8 cellular contexts compared by ENCODE assay signal in genomic region chr14:95507174-95507573, GRCh38. TPM values are rescaled to one million over a fixed set of nuclear protein-coding genes. Genes with fewer than 3 reads are reported as not detected.
DNase-seq lines count a peak whose midpoint lies in the region; ATAC-seq and TF ChIP-seq lines count a peak whose summit lies in the region.
"Had no signal": no experiment of that assay in that cellular context is flagged by ENCODE, and none has a peak within 500 bp of the region (broad histone marks: within the 10 kb centered on the region; RNA-seq: fewer than 3 reads in every experiment).

No MANE protein-coding gene starts in this region.

- ATAC-seq in IMR-90 (ENCODE audit: low read depth), result peak; percentile 68
- ATAC-seq in activated CD8-positive, alpha-beta T cell treated with anti-CD3 and anti-CD28 coated beads for 36 hours, result no peak
- ATAC-seq in right cardiac atrium, result peak; percentile 90 to 95
- ATAC-seq in thoracic aorta (ENCODE audit: insufficient number of reproducible peaks, low FRiP score, low read depth), result peak; percentile 94
- ATAC-seq in HG03457 (IDR thresholded peaks at IDR 0.05; ENCODE audit: unreplicated experiment), result no peak

- H3K9me3 Mint-ChIP-seq in activated CD8-positive, alpha-beta T cell treated with anti-CD3 and anti-CD28 coated beads for 36 hours, result no peaks in the 10 kb centered on the region

- H4K5ac ChIP-seq in IMR-90 (ENCODE audit: low read depth, low read length), result no peak overlapping the region

- peak overlapping the region; percentile 15; the same call in 1 of the 3 replicates for H2BK15ac ChIP-seq in IMR-90 (ENCODE audit: low read depth, low read length)

- H3K4ac ChIP-seq in IMR-90 (ENCODE audit: low read depth, low read length), result peak overlapping the region; percentile 59

- TF ChIP-seq CTCF in IMR-90 (conservative IDR thresholded peaks at IDR 0.05; ENCODE audit: low read depth, low read length) (no peak), thoracic aorta (IDR thresholded peaks at IDR 0.05) (no peak), GM20000 (IDR thresholded peaks at IDR 0.05; ENCODE audit: extremely low read depth, missing control alignments) (no peak)
- TF ChIP-seq CTCF in activated CD8-positive, alpha-beta T cell treated with anti-CD3 and anti-CD28 coated beads for 36 hours (IDR thresholded peaks at IDR 0.05), result no peak

- H2BK120ac ChIP-seq in IMR-90 (ENCODE audit: low read depth, low read length), result peak overlapping the region; percentile 57; the same call in 1 of the 2 replicates

- H3K79me1 ChIP-seq in IMR-90 (ENCODE audit: low read depth in 1 of 2, low read length in 2 of 2), result peaks cover 22 to 86% of the 10 kb centered on the region in 2 experiments

- dilution Hi-C loops in IMR-90 (cut with HindIII; ENCODE audit: low sequenced_read_pairs, unreplicated experiment), result no loop called here

- peak overlapping the region; percentile 34 for H3K27ac Mint-ChIP-seq in activated CD8-positive, alpha-beta T cell treated with anti-CD3 and anti-CD28 coated beads for 36 hours

- H3K9me3 ChIP-seq in IMR-90 (ENCODE audit: control insufficient read depth, insufficient read depth, low read length), result no peaks in the 10 kb centered on the region
- H3K9me3 ChIP-seq in right cardiac atrium (ENCODE audit: control insufficient read depth, low read length), result no peaks in the 10 kb centered on the region
- H3K9me3 ChIP-seq in thoracic aorta, result no peaks in the 10 kb centered on the region

- H3K27me3 Mint-ChIP-seq in activated CD8-positive, alpha-beta T cell treated with anti-CD3 and anti-CD28 coated beads for 36 hours, result no peaks in the 10 kb centered on the region

- peak overlapping the region in 1 of 2 experiments; percentile 59; a peak in 1 of 4 replicates for H4K8ac ChIP-seq in IMR-90 (ENCODE audit: low read depth in 2 of 2, low read length in 2 of 2)

- no peaks in the 10 kb centered on the region; the same call in 1 of the 2 replicates for H4K20me1 ChIP-seq in IMR-90 (ENCODE audit: insufficient read depth, low read length)

- no peak for TF ChIP-seq POLR2A in IMR-90 (IDR thresholded peaks at IDR 0.05; ENCODE audit: low read depth, low read length)

- H2AK9ac ChIP-seq in IMR-90 (replicated peaks; ENCODE audit: low read depth, low read length, poor library complexity), result peak overlapping the region; percentile 91

- no peak overlapping the region; the same call in 1 of the 2 replicates for H3K14ac ChIP-seq in IMR-90 (replicated peaks; ENCODE audit: low read depth, low read length)

- in situ Hi-C loops in IMR-90 (cut with MboI; ENCODE audit: low sequenced_read_pairs), result loop anchor here (25.0 kb wide), 1 partner anchor 370 kb away; no protein-coding TSS in a partner anchor

- CTCF ChIA-PET in IMR-90 (lab: Yijun Ruan, JAX), result no interaction called here
- CTCF ChIA-PET in activated CD8-positive, alpha-beta T cell treated with anti-CD3 and anti-CD28 coated beads for 36 hours (lab: Charles Lee), result interaction anchor here (1.1 to 2.4 kb wide), 3 partner anchors 9 to 65 kb away, joined by 4 to 7 read pairs (median 5); partner anchors contain the start of gene SYNE3

- H3K27ac ChIP-seq in IMR-90 (ENCODE audit: insufficient read depth, low read length) (0 out of 2 replicates have a peak overlapping the region, but pooled peaks have one; percentile 8), right cardiac atrium (ENCODE audit: low read length) (peak overlapping the region; percentile 31), thoracic aorta (peak overlapping the region; percentile 80 to 82)
- H3K27ac ChIP-seq: SK-N-MC had no signal

- no peak overlapping the region for H3K4me2 ChIP-seq in IMR-90 (ENCODE audit: low read depth, low read length)

- H2AFZ ChIP-seq in IMR-90 (replicated peaks; ENCODE audit: low read length, poor library complexity), result peak overlapping the region; percentile 67

- peaks cover 24% of the 10 kb centered on the region for H3K4me1 ChIP-seq in IMR-90 (ENCODE audit: control insufficient read depth, insufficient read depth, low read length)
- peaks cover 24% of the 10 kb centered on the region for H3K4me1 ChIP-seq in right cardiac atrium (ENCODE audit: control insufficient read depth, insufficient read depth, low read length)
- peaks cover 16 to 43% of the 10 kb centered on the region in 2 donors for H3K4me1 ChIP-seq in thoracic aorta (ENCODE audit: control insufficient read depth in 1 of 2, low read depth in 2 of 2)

- 0 out of 2 replicates have a peak overlapping the region, but pooled peaks have one; percentile 4 for H3K18ac ChIP-seq in IMR-90 (ENCODE audit: low read depth, low read length)

- no peak overlapping the region for H3K9ac ChIP-seq in IMR-90 (ENCODE audit: low read depth, low read length)

- no peak overlapping the region for H3K4me3 Mint-ChIP-seq in activated CD8-positive, alpha-beta T cell treated with anti-CD3 and anti-CD28 coated beads for 36 hours

- peaks cover 46% of the 10 kb centered on the region for H3K9me1 ChIP-seq in IMR-90 (ENCODE audit: insufficient read depth, low read length)

- 38% methylated on average over 6 of the region's 8 CpGs; no CpG with 5 or more reads in 1 of the 2 experiments for WGBS in IMR-90 (ENCODE audit: extremely low coverage in 2 of 2, insufficient read length in 1 of 2), 2 experiments
- WGBS in right cardiac atrium, result 12% methylated on average over 8 of the region's 8 CpGs

- H3K27me3 ChIP-seq in IMR-90 (ENCODE audit: control insufficient read depth, insufficient read depth, low read length) (no peaks in the 10 kb centered on the region), right cardiac atrium (ENCODE audit: control insufficient read depth, insufficient read depth) (no peaks in the 10 kb centered on the region), thoracic aorta (replicated peaks; ENCODE audit: insufficient read depth) (no peaks in the 10 kb centered on the region)

- H4K91ac ChIP-seq in IMR-90 (ENCODE audit: insufficient read depth, low read depth, low read length), result peak overlapping the region; percentile 51

- H3K4me3 ChIP-seq in IMR-90 (ENCODE audit: insufficient read depth, low read depth, low read length), result no peak overlapping the region
- H3K4me3 ChIP-seq in right cardiac atrium (ENCODE audit: low read length), result no peak overlapping the region
- peak overlapping the region; percentile 35 for H3K4me3 ChIP-seq in thoracic aorta
- H3K4me3 ChIP-seq: SK-N-MC had no signal

- peak overlapping the region; percentile 84; the same call in 1 of the 2 replicates for H2AK5ac ChIP-seq in IMR-90 (ENCODE audit: low read depth, low read length)

- H2BK5ac ChIP-seq in IMR-90 (ENCODE audit: low read depth, low read length, poor library complexity, severe bottlenecking), result peak overlapping the region; percentile 21

- intact Hi-C loops in IMR-90 (cut with micrococcal nuclease), result no loop called here
- intact Hi-C loops in activated CD8-positive, alpha-beta T cell treated with anti-CD3 and anti-CD28 coated beads for 36 hours (cut with micrococcal nuclease), result no loop called here
- intact Hi-C loops in right cardiac atrium (cut with DNase I), result no loop called here

- no peak for TF ChIP-seq RAD21 in IMR-90 (IDR thresholded peaks at IDR 0.05; ENCODE audit: low read length)

- H2BK20ac ChIP-seq in IMR-90 (ENCODE audit: low read depth, low read length), result peak overlapping the region; percentile 82; the same call in 1 of the 2 replicates

- H3K23ac ChIP-seq in IMR-90 (ENCODE audit: low read depth, low read length), result no peak overlapping the region

- POLR2A ChIA-PET in IMR-90 (lab: Charles Lee; ENCODE audit: unreplicated experiment), result interaction anchor here (0.6 kb wide), 1 partner anchor 991 kb away, joined by 11 read pairs; no protein-coding TSS in a partner anchor
- POLR2A ChIA-PET in activated CD8-positive, alpha-beta T cell treated with anti-CD3 and anti-CD28 coated beads for 36 hours (lab: Charles Lee), result interaction anchor here (0.9 to 4.0 kb wide), 4 partner anchors 9 to 16 kb away, joined by 3 to 24 read pairs (median 5); partner anchors contain the start of gene SYNE3

- peaks cover 72% of the 10 kb centered on the region for H3K4me1 Mint-ChIP-seq in activated CD8-positive, alpha-beta T cell treated with anti-CD3 and anti-CD28 coated beads for 36 hours (ENCODE audit: low read depth)

- H3K56ac ChIP-seq in IMR-90 (ENCODE audit: extremely low read depth, insufficient read depth, low read length), result peak overlapping the region; percentile 20; the same call in 1 of the 2 replicates

- no peaks in the 10 kb centered on the region for H3K36me3 ChIP-seq in IMR-90 (ENCODE audit: control insufficient read depth, insufficient read depth, low read length)
- no peaks in the 10 kb centered on the region for H3K36me3 ChIP-seq in thoracic aorta

- H3K36me3 Mint-ChIP-seq in activated CD8-positive, alpha-beta T cell treated with anti-CD3 and anti-CD28 coated beads for 36 hours (ENCODE audit: low read depth), result peaks cover 50% of the 10 kb centered on the region

- DNase-seq in IMR-90, result peak; percentile 94
- DNase-seq in activated CD8-positive, alpha-beta T cell treated with anti-CD3 and anti-CD28 coated beads for 36 hours, result no peak
- peak; percentile 78 to 86 (median 85) for DNase-seq in right cardiac atrium
- no peak for DNase-seq in thoracic aorta (ENCODE audit: low spot score)
- DNase-seq in GM20000 (ENCODE audit: low spot score), result no peak
- no peak for DNase-seq in RKO (ENCODE audit: low spot score)

- no TSS peak for BruUV-seq in IMR-90 (replicated peaks; lab: Mats Ljungman, UMichigan)

TF ChIP-seq in IMR-90, 13 proteins besides CTCF, POLR2A, EP300 and RAD21 (continues in another document):
- TF ChIP-seq CHD1 (IDR thresholded peaks at IDR 0.05; ENCODE audit: low read depth, low read length) (no peak), BHLHE40 (IDR thresholded peaks at IDR 0.05; ENCODE audit: low read depth, low read length) (peak; percentile 96)

RNA-seq across cellular contexts. Expression of gene SYNE3, which starts 9.3 kb away (rescaled TPM):
- 5.0 TPM in 2 replicates for total RNA-seq in IMR-90 (2012; rRNA removed)
- polyA plus RNA-seq in IMR-90 (2012; rRNA removed), result 2.9 and 3.1 TPM in 2 replicates
- polyA plus RNA-seq in IMR-90 (2012; cell fraction: cytosol; rRNA removed), result 1.9 and 2.6 TPM in 2 replicates
- polyA plus RNA-seq in IMR-90 (2012; cell fraction: nucleus; rRNA removed; ENCODE audit: low replicate concordance), result 6.1 and 7.9 TPM in 2 replicates
- total RNA-seq in activated CD8-positive, alpha-beta T cell treated with anti-CD3 and anti-CD28 coated beads for 36 hours, result 10 to 100 TPM; 64.0 to 64.1 TPM
- total RNA-seq in right cardiac atrium, result 10 to 100 TPM; 12.1 to 18.0 (median 14.8) TPM
- polyA plus RNA-seq in right cardiac atrium, result 5.2 TPM
- 10 to 100 TPM; 29.5 to 43.4 TPM for total RNA-seq in thoracic aorta

RNA-seq across cellular contexts. Expression of gene GLRX5, which starts 27.7 kb away (rescaled TPM):
- 32.4 and 59.2 TPM in 2 replicates for total RNA-seq in IMR-90 (2012; rRNA removed)
- polyA plus RNA-seq in IMR-90 (2012; rRNA removed), result 31.7 and 40.4 TPM in 2 replicates
- 13.3 and 15.9 TPM in 2 replicates for polyA plus RNA-seq in IMR-90 (2012; cell fraction: cytosol; rRNA removed)
- 5.0 and 14.4 TPM in 2 replicates for polyA plus RNA-seq in IMR-90 (2012; cell fraction: nucleus; rRNA removed; ENCODE audit: low replicate concordance)
- 10 to 100 TPM; 47.3 to 47.8 TPM for total RNA-seq in activated CD8-positive, alpha-beta T cell treated with anti-CD3 and anti-CD28 coated beads for 36 hours
- 10 to 100 TPM; 78.1 to 82.4 (median 78.7) TPM for total RNA-seq in right cardiac atrium
- 111 TPM for polyA plus RNA-seq in right cardiac atrium
- total RNA-seq in thoracic aorta, result 10 to 100 TPM; 19.6 to 22.9 TPM

Comparison
In these comparisons a context has a peak if more than half of its experiments do, and no peak if none do; other contexts are left out.
1. ATAC-seq: peak in IMR-90 (single experiment), right cardiac atrium (2 of 2) and thoracic aorta (single experiment); none in activated CD8-positive, alpha-beta T cell treated with anti-CD3 and anti-CD28 coated beads for 36 hours (single experiment) and HG03457 (single experiment).
2. DNase-seq: peak in IMR-90 (single experiment) and right cardiac atrium (3 of 3); none in activated CD8-positive, alpha-beta T cell treated with anti-CD3 and anti-CD28 coated beads for 36 hours (single experiment), thoracic aorta (single experiment), GM20000 (single experiment) and RKO (single experiment).
3. H3K27ac ChIP-seq: peak in every context shown above with its lines; median percentile 81 in thoracic aorta; 31 in right cardiac atrium; 8 in IMR-90.